In the genomic region with DNA sequence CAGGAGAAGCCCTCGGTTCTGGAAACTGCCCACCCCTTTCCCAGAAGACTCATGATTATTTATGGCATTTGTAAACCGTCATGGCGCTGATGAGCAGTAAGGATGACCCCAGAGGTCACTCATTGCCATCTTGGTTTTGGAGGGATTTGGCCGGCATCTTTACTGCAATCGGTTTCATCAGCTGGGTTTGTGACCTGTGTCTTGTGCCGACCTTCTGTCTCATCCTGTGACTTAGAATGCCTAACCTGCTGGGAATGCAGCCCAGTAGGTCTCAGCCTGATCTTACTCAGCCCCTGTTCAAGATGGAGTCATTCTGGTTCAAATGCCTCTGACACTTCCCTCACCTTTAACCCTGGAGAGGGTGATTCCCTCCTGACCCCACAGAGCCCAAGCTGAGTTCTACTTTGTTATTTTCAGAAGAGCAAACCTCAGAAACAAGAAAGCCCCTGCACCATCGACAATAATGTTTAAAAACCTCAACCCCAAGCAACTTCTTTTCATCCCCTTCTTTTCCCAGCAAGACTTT, we compare ENCODE assay signal across 29 cellular contexts.
DNase-seq lines count a peak whose midpoint lies in the region; ATAC-seq, FAIRE-seq and TF ChIP-seq lines count a peak whose summit lies in the region.
"Had no signal": no experiment of that assay in that cellular context is flagged by ENCODE, and none has a peak within 500 bp of the region (broad histone marks: within the 10 kb centered on the region; RNA-seq: fewer than 3 reads in every experiment).

No MANE protein-coding gene starts in this region.

- no peaks in the 10 kb centered on the region for H3K36me3 Mint-ChIP-seq in activated CD4-positive, alpha-beta T cell treated with anti-CD3 and anti-CD28 coated beads for 36 hours (ENCODE audit: low read depth)
- H3K36me3 Mint-ChIP-seq in CD4-positive, alpha-beta T cell (ENCODE audit: low read depth) = no peaks in the 10 kb centered on the region
- H3K36me3 Mint-ChIP-seq in nephron progenitor cell (ENCODE audit: low read depth) = no peaks in the 10 kb centered on the region
- H3K36me3 Mint-ChIP-seq: CD8-positive, alpha-beta T cell; IgD-negative memory B cell; type B pancreatic cell had no signal

- POLR2A ChIA-PET in activated CD4-positive, alpha-beta T cell treated with anti-CD3 and anti-CD28 coated beads for 36 hours (lab: Charles Lee) = no interaction called here
- POLR2A ChIA-PET in CD4-positive, alpha-beta T cell (lab: Charles Lee) = no interaction called here
- POLR2A ChIA-PET in K562 (lab: Yijun Ruan, JAX) = no interaction called here

- 2% methylated on average over 7 of the region's 7 CpGs for WGBS in K562 (ENCODE audit: insufficient coverage, low coverage, missing lambda C conversion rate)

- no peak for DNase-seq in activated CD4-positive, alpha-beta T cell treated with anti-CD3 and anti-CD28 coated beads for 36 hours
- no peak for DNase-seq in activated CD4-positive, alpha-beta T cell treated with anti-CD3 and anti-CD28 coated beads, Interleukin-2, amount 50 U/mL, for 4 hours
- DNase-seq in CD4-positive, alpha-beta T cell = no peak
- peak in 2 of 4 experiments; percentile 43 to 57 for DNase-seq in K562 (ENCODE audit: extremely low read depth in 1 of 4, low spot score in 3 of 4)
- no peak for DNase-seq in nephron progenitor cell
- DNase-seq in midbrain (lab: John Stamatoyannopoulos, UW) = no peak
- no peak for DNase-seq in pons (ENCODE audit: low spot score)
- DNase-seq in NCI-H1417 (lab: John Stamatoyannopoulos, UW) = no peak
- DNase-seq: 8988T; CD8-positive, alpha-beta T cell; dermis blood vessel endothelial cell; esophagus squamous epithelium; foreskin keratinocyte; GM23248; heart right ventricle; kidney; left ventricle myocardium superior; mesendoderm; NCI-H1048; NCI-H1694; NCI-H446; NCI-H748 treated with DMSO at 0.1 percent for 48 hours; stimulated activated naive CD4-positive, alpha-beta T cell had no signal

- no peaks in the 10 kb centered on the region for H3K9me3 Mint-ChIP-seq in activated CD4-positive, alpha-beta T cell treated with anti-CD3 and anti-CD28 coated beads for 36 hours (ENCODE audit: low read depth)
- H3K9me3 Mint-ChIP-seq in CD4-positive, alpha-beta T cell = no peaks in the 10 kb centered on the region
- H3K9me3 Mint-ChIP-seq in nephron progenitor cell = no peaks in the 10 kb centered on the region
- H3K9me3 Mint-ChIP-seq: CD8-positive, alpha-beta T cell; type B pancreatic cell had no signal

- no peaks in the 10 kb centered on the region for H3K9me3 ChIP-seq in CD4-positive, alpha-beta T cell (ENCODE audit: control insufficient read depth, low read length)
- H3K9me3 ChIP-seq in K562 (replicated peaks; ENCODE audit: control insufficient read depth, insufficient read depth, low read depth, low read length) = no peaks in the 10 kb centered on the region
- H3K9me3 ChIP-seq: esophagus squamous epithelium, heart right ventricle had no signal

- peak; percentile 73 for TF ChIP-seq EP300 in K562 (IDR thresholded peaks at IDR 0.05; ENCODE audit: low read length)

- H2AFZ ChIP-seq in K562 (ENCODE audit: low read depth, low read length) = peak overlapping the region; percentile 68
- H2AFZ ChIP-seq: GM23248 had no signal

- H3K27me3 Mint-ChIP-seq in activated CD4-positive, alpha-beta T cell treated with anti-CD3 and anti-CD28 coated beads for 36 hours = no peaks in the 10 kb centered on the region
- no peaks in the 10 kb centered on the region for H3K27me3 Mint-ChIP-seq in CD4-positive, alpha-beta T cell
- peaks cover 31% of the 10 kb centered on the region for H3K27me3 Mint-ChIP-seq in nephron progenitor cell (ENCODE audit: low read depth, poor library complexity)

- TF ChIP-seq CTCF in CD4-positive, alpha-beta T cell (IDR thresholded peaks at IDR 0.05) = no peak
- TF ChIP-seq CTCF in K562 (IDR thresholded peaks at IDR 0.05 in 2 of 3, conservative IDR thresholded peaks at IDR 0.05 in 1 of 3; ENCODE audit: insufficient read depth in 2 of 3, low read depth in 1 of 3, low read length in 3 of 3) (no peak), nephron progenitor cell (IDR thresholded peaks at IDR 0.05) (no peak)

- no peak for TF ChIP-seq POLR2A in K562 (conservative IDR thresholded peaks at IDR 0.05)

- no peaks in the 10 kb centered on the region for H3K79me2 ChIP-seq in K562 (ENCODE audit: control insufficient read depth, insufficient read depth, low read length)

- no peak for ATAC-seq in activated CD4-positive, alpha-beta T cell treated with anti-CD3 and anti-CD28 coated beads for 36 hours
- ATAC-seq in CD4-positive, alpha-beta T cell (ENCODE audit: poor library complexity) = no peak
- peak; percentile 65 for ATAC-seq in K562
- ATAC-seq: CD8-positive, alpha-beta T cell; foreskin keratinocyte; heart right ventricle; left ventricle myocardium superior; Right ventricle myocardium inferior; SK-N-SH treated with all-trans-retinoic acid at 6 μM for 48 hours had no signal

- H3K27me3 ChIP-seq in CD4-positive, alpha-beta T cell (ENCODE audit: control insufficient read depth, insufficient read depth, low read length) = no peaks in the 10 kb centered on the region
- peaks cover 0 to 11% of the 10 kb centered on the region in 2 experiments; a peak in 2 of 5 replicates for H3K27me3 ChIP-seq in K562 (ENCODE audit: control insufficient read depth in 2 of 2, insufficient read depth in 2 of 2, low read length in 2 of 2)
- H3K27me3 ChIP-seq: foreskin keratinocyte had no signal

- H3K9me1 ChIP-seq in K562 (ENCODE audit: control insufficient read depth, insufficient read depth, low read length) = peaks cover 4% of the 10 kb centered on the region

- no TSS peak for BruUV-seq in K562 (replicated peaks; lab: Mats Ljungman, UMichigan)

- H3K9ac ChIP-seq in K562 (ENCODE audit: insufficient read depth in 1 of 2, low read depth in 2 of 2, low read length in 2 of 2) = no peak overlapping the region
- H3K9ac ChIP-seq: GM23248 had no signal

- H3K27ac ChIP-seq in CD4-positive, alpha-beta T cell (ENCODE audit: low read depth, low read length) = no peak overlapping the region
- H3K27ac ChIP-seq in K562 (ENCODE audit: extremely low read depth, low read depth, low read length) = peak overlapping the region; percentile 21; the same call in 1 of the 3 replicates
- H3K27ac ChIP-seq: esophagus squamous epithelium, foreskin keratinocyte, GM23248 had no signal

- H3K4me1 Mint-ChIP-seq in activated CD4-positive, alpha-beta T cell treated with anti-CD3 and anti-CD28 coated beads for 36 hours = peaks cover 64% of the 10 kb centered on the region
- H3K4me1 Mint-ChIP-seq in CD4-positive, alpha-beta T cell (ENCODE audit: low read depth) = peaks cover 68% of the 10 kb centered on the region
- peaks cover 39% of the 10 kb centered on the region for H3K4me1 Mint-ChIP-seq in nephron progenitor cell

- H4K20me1 ChIP-seq in K562 (replicated peaks; ENCODE audit: control insufficient read depth, insufficient read depth, low read length) = no peaks in the 10 kb centered on the region

- in situ Hi-C loops in K562 (cut with MboI) = no loop called here

- peak overlapping the region; percentile 14 for H3K27ac Mint-ChIP-seq in activated CD4-positive, alpha-beta T cell treated with anti-CD3 and anti-CD28 coated beads for 36 hours
- peak overlapping the region; percentile 81 for H3K27ac Mint-ChIP-seq in CD4-positive, alpha-beta T cell
- H3K27ac Mint-ChIP-seq in nephron progenitor cell = peak overlapping the region; percentile 64
- H3K27ac Mint-ChIP-seq: IgD-negative memory B cell, type B pancreatic cell had no signal

- H3K4me1 ChIP-seq in K562 (replicated peaks in 1 of 2; ENCODE audit: control insufficient read depth in 2 of 2, insufficient read depth in 2 of 2, low read length in 2 of 2) = peaks cover 8 to 31% of the 10 kb centered on the region in 2 experiments
- H3K4me1 ChIP-seq: foreskin keratinocyte had no signal

- intact Hi-C loops in activated CD4-positive, alpha-beta T cell treated with anti-CD3 and anti-CD28 coated beads for 36 hours (cut with DNase I, micrococcal nuclease) = loop anchor here in 1 of 2 experiments (10.0 kb wide), 1 partner anchor 731 kb away; a partner anchor contains a TSS
- intact Hi-C loops in CD4-positive, alpha-beta T cell (cut with DNase I, micrococcal nuclease) = loop anchor here in 1 of 2 experiments (10.0 kb wide), 1 partner anchor 99 kb away; no protein-coding TSS in a partner anchor
- intact Hi-C loops in K562 (cut with micrococcal nuclease) = loop anchor here (10.0 kb wide), 1 partner anchor 109 kb away; a partner anchor contains a TSS

- 0 out of 4 replicates have a peak, but pooled peaks of 1 of the 2 experiments have one; percentile 4 for TF ChIP-seq RAD21 in K562 (CRISPR knock-in tag; conservative IDR thresholded peaks at IDR 0.05 in 1 of 2, IDR thresholded peaks at IDR 0.05 in 1 of 2)

- FAIRE-seq in K562 (lab: Jason Lieb, UNC) = peak; percentile 56
- FAIRE-seq: endometrium, GM18507, kidney had no signal

- H3K4me2 ChIP-seq in K562 (ENCODE audit: insufficient read depth, low read length) = peak overlapping the region; percentile 26; the same call in 1 of the 2 replicates

- CTCF ChIA-PET in activated CD4-positive, alpha-beta T cell treated with anti-CD3 and anti-CD28 coated beads for 36 hours (lab: Charles Lee) = no interaction called here
- CTCF ChIA-PET in CD4-positive, alpha-beta T cell (lab: Charles Lee) = no interaction called here
- CTCF ChIA-PET in K562 (lab: Yijun Ruan, JAX; ENCODE audit: low intra/inter-chr PET ratio) = no interaction called here

- H3K4me3 ChIP-seq in K562 = no peak overlapping the region
- H3K4me3 ChIP-seq: esophagus squamous epithelium, GM23248, heart right ventricle had no signal

- H3K36me3 ChIP-seq in K562 (ENCODE audit: control insufficient read depth, insufficient read depth, low read length) = no peaks in the 10 kb centered on the region
- H3K36me3 ChIP-seq: esophagus squamous epithelium, heart right ventricle had no signal

- no peak overlapping the region for H3K4me3 Mint-ChIP-seq in activated CD4-positive, alpha-beta T cell treated with anti-CD3 and anti-CD28 coated beads for 36 hours
- H3K4me3 Mint-ChIP-seq in CD4-positive, alpha-beta T cell = no peak overlapping the region
- H3K4me3 Mint-ChIP-seq in nephron progenitor cell = no peak overlapping the region
- H3K4me3 Mint-ChIP-seq: IgD-negative memory B cell, type B pancreatic cell had no signal

TF ChIP-seq in K562, 482 proteins besides CTCF, POLR2A, EP300 and RAD21 (continues in another document):
- TF ChIP-seq STAT5A (IDR thresholded peaks at IDR 0.05; ENCODE audit: borderline replicate concordance, low read length) (no peak), MIER1 (IDR thresholded peaks at IDR 0.05; ENCODE audit: low read depth) (no peak), U2AF1 (optimal IDR thresholded peaks at IDR 0.05; ENCODE audit: low read depth, low read length) (no peak), BRD9 (IDR thresholded peaks at IDR 0.05; ENCODE audit: low read depth, partially characterized antibody) (no peak), FOXJ2 (tag; IDR thresholded peaks at IDR 0.05) (no peak), SAFB (IDR thresholded peaks at IDR 0.05; ENCODE audit: borderline replicate concordance, low read depth, low read length) (no peak), ETV1 (tag; conservative IDR thresholded peaks at IDR 0.05; ENCODE audit: low read depth) (peak; percentile 86)

Comparison
In these comparisons a context has a peak if more than half of its experiments do, and no peak if none do; other contexts are left out.
1. H3K27ac Mint-ChIP-seq: peak in every context shown above with its lines; median percentile 81 in CD4-positive, alpha-beta T cell; 64 in nephron progenitor cell; 14 in activated CD4-positive, alpha-beta T cell treated with anti-CD3 and anti-CD28 coated beads for 36 hours.